8 cellular contexts compared by ENCODE assay signal in the genomic region with DNA sequence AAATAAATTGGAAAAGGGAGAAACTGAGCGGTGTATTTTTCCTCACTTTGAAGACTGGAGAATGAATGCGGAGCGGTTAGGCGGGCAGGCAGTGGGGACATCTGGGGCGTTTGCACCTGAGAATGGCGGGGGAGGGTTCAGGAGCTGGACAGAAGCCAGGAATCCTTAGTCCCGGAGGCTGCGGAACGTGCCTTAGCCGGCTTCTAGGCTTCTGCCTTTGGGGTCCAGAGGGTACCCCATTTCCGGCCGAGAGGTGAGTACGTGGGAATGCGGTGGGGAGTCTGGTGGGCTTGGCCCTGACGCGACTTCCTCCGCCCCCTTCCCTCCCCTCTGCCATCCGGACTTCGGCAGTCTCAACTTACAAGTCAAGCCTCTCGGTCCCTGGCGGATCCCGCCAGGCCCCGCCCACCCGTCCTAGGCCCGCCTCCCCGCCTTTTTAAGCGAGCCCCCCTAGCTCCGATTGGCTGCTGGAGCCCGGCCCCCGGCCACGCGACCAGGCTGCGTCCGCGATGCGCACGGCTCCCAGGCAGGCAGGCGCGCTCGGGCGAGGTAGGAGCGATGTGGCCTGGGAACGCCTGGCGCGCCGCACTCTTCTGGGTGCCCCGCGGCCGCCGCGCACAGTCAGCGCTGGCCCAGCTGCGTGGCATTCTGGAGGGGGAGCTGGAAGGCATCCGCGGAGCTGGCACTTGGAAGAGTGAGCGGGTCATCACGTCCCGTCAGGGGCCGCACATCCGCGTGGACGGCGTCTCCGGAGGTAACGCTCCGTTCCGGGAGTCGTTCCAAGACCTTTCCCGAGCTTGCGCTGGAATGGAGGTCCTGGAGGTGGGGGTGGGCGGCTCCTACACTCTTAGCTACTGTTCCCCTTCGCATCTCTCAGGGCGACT. TPM values are rescaled to one million over a fixed set of nuclear protein-coding genes. Genes with fewer than 3 reads are reported as not detected.
DNase-seq lines count a peak whose midpoint lies in the region; ATAC-seq and TF ChIP-seq lines count a peak whose summit lies in the region.

TSS of gene GCAT (plus strand) at position 525 of the 884 bp plus-strand sequence. CDS start at position 559, 34 bp downstream.

- no peaks in the 10 kb centered on the region for H3K9me3 Mint-ChIP-seq in activated T-helper 2 cell treated with anti-CD3 and anti-CD28 coated beads, Interferon-gamma antibody, Interleukin-2, Interleukin-4, amounts not matched to agents 10 μg/mL and 5 μg/mL and 100 μg/mL, durations not matched to agents 14 hours and 24 hours and 36 hours
- no peaks in the 10 kb centered on the region for H3K9me3 Mint-ChIP-seq in natural killer cell
- H3K9me3 Mint-ChIP-seq in stimulated activated naive B cell treated with anti-CD40 and anti-IgM and Interleukin-4, amounts not matched to agents 10 μg/mL and 1 μg/mL and 100 μg/mL, for 72 hours: no peaks in the 10 kb centered on the region

- H3K36me3 Mint-ChIP-seq in activated T-helper 2 cell treated with anti-CD3 and anti-CD28 coated beads, Interferon-gamma antibody, Interleukin-2, Interleukin-4, amounts not matched to agents 10 μg/mL and 5 μg/mL and 100 μg/mL, durations not matched to agents 14 hours and 24 hours and 36 hours (ENCODE audit: low read depth): peaks cover 3% of the 10 kb centered on the region
- no peaks in the 10 kb centered on the region for H3K36me3 Mint-ChIP-seq in natural killer cell
- H3K36me3 Mint-ChIP-seq in stimulated activated naive B cell treated with anti-CD40 and anti-IgM and Interleukin-4, amounts not matched to agents 10 μg/mL and 1 μg/mL and 100 μg/mL, for 72 hours: peaks cover 0 to 4% of the 10 kb centered on the region in 2 donors

- peaks cover 26% of the 10 kb centered on the region for H3K27me3 Mint-ChIP-seq in activated T-helper 2 cell treated with anti-CD3 and anti-CD28 coated beads, Interferon-gamma antibody, Interleukin-2, Interleukin-4, amounts not matched to agents 10 μg/mL and 5 μg/mL and 100 μg/mL, durations not matched to agents 14 hours and 24 hours and 36 hours (ENCODE audit: low read depth)
- peaks cover 38 to 39% of the 10 kb centered on the region in 2 donors for H3K27me3 Mint-ChIP-seq in natural killer cell (ENCODE audit: low read depth in 2 of 2)
- H3K27me3 Mint-ChIP-seq in stimulated activated naive B cell treated with anti-CD40 and anti-IgM and Interleukin-4, amounts not matched to agents 10 μg/mL and 1 μg/mL and 100 μg/mL, for 72 hours: peaks cover 52 to 80% of the 10 kb centered on the region in 2 donors

- TF ChIP-seq CTCF in fibroblast of mammary gland (conservative IDR thresholded peaks at IDR 0.05; ENCODE audit: control insufficient read depth, insufficient read depth, low read depth, low read length): no peak
- TF ChIP-seq CTCF in natural killer cell (IDR thresholded peaks at IDR 0.05): no peak

- peak within 1 kb of the TSS; percentile 77 for H3K4me3 Mint-ChIP-seq in activated T-helper 2 cell treated with anti-CD3 and anti-CD28 coated beads, Interferon-gamma antibody, Interleukin-2, Interleukin-4, amounts not matched to agents 10 μg/mL and 5 μg/mL and 100 μg/mL, durations not matched to agents 14 hours and 24 hours and 36 hours (ENCODE audit: low read depth)
- H3K4me3 Mint-ChIP-seq in natural killer cell: peak within 1 kb of the TSS; percentile 81
- peak within 1 kb of the TSS; percentile 78 to 84 for H3K4me3 Mint-ChIP-seq in stimulated activated naive B cell treated with anti-CD40 and anti-IgM and Interleukin-4, amounts not matched to agents 10 μg/mL and 1 μg/mL and 100 μg/mL, for 72 hours

- H3K4me1 Mint-ChIP-seq in activated T-helper 2 cell treated with anti-CD3 and anti-CD28 coated beads, Interferon-gamma antibody, Interleukin-2, Interleukin-4, amounts not matched to agents 10 μg/mL and 5 μg/mL and 100 μg/mL, durations not matched to agents 14 hours and 24 hours and 36 hours (ENCODE audit: low read depth): peaks cover 36% of the 10 kb centered on the region
- H3K4me1 Mint-ChIP-seq in natural killer cell: peaks cover 15 to 49% of the 10 kb centered on the region in 2 donors
- peaks cover 27 to 55% of the 10 kb centered on the region in 2 donors for H3K4me1 Mint-ChIP-seq in stimulated activated naive B cell treated with anti-CD40 and anti-IgM and Interleukin-4, amounts not matched to agents 10 μg/mL and 1 μg/mL and 100 μg/mL, for 72 hours

- ATAC-seq in GM21786 (IDR thresholded peaks at IDR 0.05; ENCODE audit: unreplicated experiment) (peak; percentile 82), natural killer cell (peak; percentile 94 to 95 (median 95))
- ATAC-seq in stimulated activated naive B cell treated with anti-CD40 and anti-IgM and Interleukin-4, amounts not matched to agents 10 μg/mL and 1 μg/mL and 100 μg/mL, for 72 hours (replicated peaks): peak; percentile 92 to 95

- DNase-seq in DMS53 (lab: John Stamatoyannopoulos, UW): peak; percentile 90
- peak; percentile 90 for DNase-seq in LHCN-M2 (ENCODE audit: low read depth)
- peak; percentile 86 to 92 for DNase-seq in SHP77 (lab: John Stamatoyannopoulos, UW)
- peak; percentile 88 for DNase-seq in activated T-helper 2 cell treated with anti-CD3 and anti-CD28 coated beads, Interferon-gamma antibody, Interleukin-2, Interleukin-4, amounts not matched to agents 10 μg/mL and 5 μg/mL and 100 μg/mL, durations not matched to agents 14 hours and 24 hours and 36 hours (ENCODE audit: low spot score)
- DNase-seq in fibroblast of mammary gland (ENCODE audit: low read depth): peak; percentile 94
- peak; percentile 74 for DNase-seq in natural killer cell
- DNase-seq in stimulated activated naive B cell treated with anti-CD40 and anti-IgM and Interleukin-4, amounts not matched to agents 10 μg/mL and 1 μg/mL and 100 μg/mL, for 72 hours: peak; percentile 79

- intact Hi-C loops in activated T-helper 2 cell treated with anti-CD3 and anti-CD28 coated beads, Interferon-gamma antibody, Interleukin-2, Interleukin-4, amounts not matched to agents 10 μg/mL and 5 μg/mL and 100 μg/mL, durations not matched to agents 14 hours and 24 hours and 36 hours (cut with micrococcal nuclease): loop anchor here (5.0 to 10.0 kb wide), 4 partner anchors 35 to 200 kb away; partner anchors contain the start of genes ANKRD54, GGA1 and LGALS1
- intact Hi-C loops in natural killer cell (cut with micrococcal nuclease): loop anchor here (5.0 kb wide), 1 partner anchor 35 kb away; the partner anchor contains the start of gene ANKRD54

- H3K4me3 ChIP-seq in fibroblast of mammary gland (ENCODE audit: control insufficient read depth, low read depth, low read length): peak within 1 kb of the TSS; percentile 69

- no peak within 1 kb of the TSS for H3K27ac Mint-ChIP-seq in activated T-helper 2 cell treated with anti-CD3 and anti-CD28 coated beads, Interferon-gamma antibody, Interleukin-2, Interleukin-4, amounts not matched to agents 10 μg/mL and 5 μg/mL and 100 μg/mL, durations not matched to agents 14 hours and 24 hours and 36 hours
- no peak within 1 kb of the TSS for H3K27ac Mint-ChIP-seq in natural killer cell
- H3K27ac Mint-ChIP-seq in stimulated activated naive B cell treated with anti-CD40 and anti-IgM and Interleukin-4, amounts not matched to agents 10 μg/mL and 1 μg/mL and 100 μg/mL, for 72 hours: peak within 1 kb of the TSS; percentile 59

RNA-seq across cellular contexts. Expression of gene GCAT, which starts in this region (rescaled TPM):
- total RNA-seq in LHCN-M2 (2014; rRNA removed) (21.2 and 23.4 TPM in 2 replicates), natural killer cell (1 to 10 TPM in 1 of 3 donors, under 1 TPM in 2; 0.25 to 1.2 (median 0.28) TPM)
- 23.9 TPM for polyA plus RNA-seq in LHCN-M2 (2012)
- 24.2 and 25.5 TPM in 2 replicates for total RNA-seq in activated T-helper 2 cell treated with anti-CD3 and anti-CD28 coated beads, Interferon-gamma antibody, Interleukin-2, Interleukin-4, amounts not matched to agents 10 μg/mL and 5 μg/mL and 100 μg/mL, durations not matched to agents 14 hours and 24 hours and 36 hours

Comparison
In these comparisons a context has a peak if more than half of its experiments do, and no peak if none do; other contexts are left out.
1. Peak in every context shown above with its lines: DNase-seq, ATAC-seq and H3K4me3 ChIP-seq.